In the genomic region with DNA sequence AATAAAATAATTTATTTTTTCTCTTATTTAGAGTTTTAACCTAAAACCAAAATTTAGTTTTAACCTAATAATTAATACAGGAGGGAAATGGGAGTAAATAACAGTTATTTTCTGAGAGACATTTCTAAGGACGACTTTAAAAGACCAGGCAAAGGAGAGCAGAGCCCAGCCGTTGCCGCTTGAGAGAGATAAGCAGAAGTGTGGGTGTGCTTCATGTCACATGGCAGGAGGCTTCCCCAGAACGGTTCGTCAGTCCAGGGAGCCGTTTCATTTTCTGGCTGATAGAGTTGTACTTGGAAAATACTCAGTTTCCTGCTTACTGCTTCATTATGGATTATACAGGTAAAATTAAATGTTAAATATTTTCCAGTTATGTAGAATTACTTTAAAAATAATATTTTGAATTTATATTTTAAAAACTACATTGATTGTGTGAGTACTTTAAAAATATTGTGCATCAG, we compare ENCODE assay signal across 8 cellular contexts.
DNase-seq lines count a peak whose midpoint lies in the region; ATAC-seq and TF ChIP-seq lines count a peak whose summit lies in the region.

No MANE protein-coding gene starts in this region.

- H3K4me1 ChIP-seq in esophagus muscularis mucosa, result peaks cover 14 to 29% (median 22%) of the 10 kb centered on the region in 4 donors

- peaks cover 66% of the 10 kb centered on the region for H3K4me1 Mint-ChIP-seq in osteocyte (ENCODE audit: unreplicated experiment)
- peaks cover 53% of the 10 kb centered on the region for H3K4me1 Mint-ChIP-seq in activated T-helper 2 cell treated with anti-CD3 and anti-CD28 coated beads, Interferon-gamma antibody, Interleukin-2, Interleukin-4, amounts not matched to agents 10 μg/mL and 5 μg/mL and 100 μg/mL, durations not matched to agents 14 hours and 24 hours and 36 hours (ENCODE audit: low read depth)

- peak overlapping the region; percentile 69 for H3K27ac Mint-ChIP-seq in osteocyte (ENCODE audit: unreplicated experiment)
- no peak overlapping the region for H3K27ac Mint-ChIP-seq in activated T-helper 2 cell treated with anti-CD3 and anti-CD28 coated beads, Interferon-gamma antibody, Interleukin-2, Interleukin-4, amounts not matched to agents 10 μg/mL and 5 μg/mL and 100 μg/mL, durations not matched to agents 14 hours and 24 hours and 36 hours

- no peaks in the 10 kb centered on the region for H3K27me3 ChIP-seq in esophagus muscularis mucosa

- H3K9me3 ChIP-seq in esophagus muscularis mucosa, result no peaks in the 10 kb centered on the region

- DNase-seq in A172 (ENCODE audit: low spot score) (peak; percentile 33), RWPE1 (ENCODE audit: low spot score) (peak; percentile 26), esophagus muscularis mucosa (ENCODE audit: extremely low spot score) (no peak), osteocyte (ENCODE audit: extremely low spot score, unreplicated experiment) (no peak)
- DNase-seq in activated T-helper 2 cell treated with anti-CD3 and anti-CD28 coated beads, Interferon-gamma antibody, Interleukin-2, Interleukin-4, amounts not matched to agents 10 μg/mL and 5 μg/mL and 100 μg/mL, durations not matched to agents 14 hours and 24 hours and 36 hours (ENCODE audit: low spot score), result no peak

- peak overlapping the region; percentile 10 to 23 (median 13) for H3K4me3 ChIP-seq in esophagus muscularis mucosa

- TF ChIP-seq POLR2A in esophagus muscularis mucosa (IDR thresholded peaks at IDR 0.05; ENCODE audit: low read depth), result no peak

- H3K36me3 Mint-ChIP-seq in osteocyte (ENCODE audit: unreplicated experiment), result no peaks in the 10 kb centered on the region
- H3K36me3 Mint-ChIP-seq in activated T-helper 2 cell treated with anti-CD3 and anti-CD28 coated beads, Interferon-gamma antibody, Interleukin-2, Interleukin-4, amounts not matched to agents 10 μg/mL and 5 μg/mL and 100 μg/mL, durations not matched to agents 14 hours and 24 hours and 36 hours (ENCODE audit: low read depth), result no peaks in the 10 kb centered on the region

- H3K27me3 Mint-ChIP-seq in osteocyte (ENCODE audit: unreplicated experiment), result no peaks in the 10 kb centered on the region
- peaks cover 7% of the 10 kb centered on the region for H3K27me3 Mint-ChIP-seq in activated T-helper 2 cell treated with anti-CD3 and anti-CD28 coated beads, Interferon-gamma antibody, Interleukin-2, Interleukin-4, amounts not matched to agents 10 μg/mL and 5 μg/mL and 100 μg/mL, durations not matched to agents 14 hours and 24 hours and 36 hours (ENCODE audit: low read depth)

- intact Hi-C loops in esophagus muscularis mucosa (cut with DNase I), result no loop called here
- intact Hi-C loops in activated T-helper 2 cell treated with anti-CD3 and anti-CD28 coated beads, Interferon-gamma antibody, Interleukin-2, Interleukin-4, amounts not matched to agents 10 μg/mL and 5 μg/mL and 100 μg/mL, durations not matched to agents 14 hours and 24 hours and 36 hours (cut with micrococcal nuclease), result loop anchor here (5.0 to 10.0 kb wide), 2 partner anchors 152 to 800 kb away; partner anchors contain the start of genes CAPZA2 and TES

- H3K27ac ChIP-seq in RWPE1, result no peak overlapping the region
- no peak overlapping the region for H3K27ac ChIP-seq in esophagus muscularis mucosa (replicated peaks in 1 of 4)

- CTCF ChIA-PET in RWPE1 (lab: Yijun Ruan, JAX), result no interaction called here

- no peaks in the 10 kb centered on the region for H3K9me3 Mint-ChIP-seq in osteocyte (ENCODE audit: unreplicated experiment)
- H3K9me3 Mint-ChIP-seq in activated T-helper 2 cell treated with anti-CD3 and anti-CD28 coated beads, Interferon-gamma antibody, Interleukin-2, Interleukin-4, amounts not matched to agents 10 μg/mL and 5 μg/mL and 100 μg/mL, durations not matched to agents 14 hours and 24 hours and 36 hours, result no peaks in the 10 kb centered on the region

- 22% methylated on average over 6 of the region's 6 CpGs for WGBS in esophagus muscularis mucosa

- TF ChIP-seq CTCF in RWPE1 (conservative IDR thresholded peaks at IDR 0.05; ENCODE audit: low read depth) (no peak), esophagus muscularis mucosa (IDR thresholded peaks at IDR 0.05) (no peak), osteocyte (IDR thresholded peaks at IDR 0.05) (no peak)

- no peak for TF ChIP-seq EP300 in esophagus muscularis mucosa (IDR thresholded peaks at IDR 0.05)

- peak overlapping the region; percentile 73 for H3K4me3 Mint-ChIP-seq in osteocyte (ENCODE audit: unreplicated experiment)
- H3K4me3 Mint-ChIP-seq in activated T-helper 2 cell treated with anti-CD3 and anti-CD28 coated beads, Interferon-gamma antibody, Interleukin-2, Interleukin-4, amounts not matched to agents 10 μg/mL and 5 μg/mL and 100 μg/mL, durations not matched to agents 14 hours and 24 hours and 36 hours (ENCODE audit: low read depth), result no peak overlapping the region

- POLR2A ChIA-PET in RWPE1 (lab: Yijun Ruan, JAX; ENCODE audit: low non-redundant PET), result no interaction called here

- H3K36me3 ChIP-seq in esophagus muscularis mucosa, result no peaks in the 10 kb centered on the region

- peak; percentile 27 for ATAC-seq in GM18517 (IDR thresholded peaks at IDR 0.05; ENCODE audit: unreplicated experiment)
- peak; percentile 33 for ATAC-seq in HG03135 (IDR thresholded peaks at IDR 0.05; ENCODE audit: unreplicated experiment)
- ATAC-seq in GM19467 (IDR thresholded peaks at IDR 0.05; ENCODE audit: unreplicated experiment), result no peak

Comparison
In these comparisons a context has a peak if more than half of its experiments do, and no peak if none do; other contexts are left out.
1. DNase-seq: peak in A172 (single experiment) and RWPE1 (single experiment); none in esophagus muscularis mucosa (single experiment), osteocyte (single experiment) and activated T-helper 2 cell treated with anti-CD3 and anti-CD28 coated beads, Interferon-gamma antibody, Interleukin-2, Interleukin-4, amounts not matched to agents 10 μg/mL and 5 μg/mL and 100 μg/mL, durations not matched to agents 14 hours and 24 hours and 36 hours (single experiment).